ENCODE assay signal across 28 cellular contexts in genomic region chrX:104420907-104421306, GRCh38.
"Had no signal": no experiment of that assay in that cellular context is flagged by ENCODE, and none has a peak within 500 bp of the region (broad histone marks: within the 10 kb centered on the region; RNA-seq: fewer than 3 reads in every experiment).

No MANE protein-coding gene starts in this region.

- H3K36me3 ChIP-seq: adrenal gland, heart left ventricle, left lung, lower lobe of right lung, neural progenitor cell, tibial nerve, WERI-Rb-1 had no signal

- H3K4me2 ChIP-seq: neural progenitor cell had no signal

- H2AFZ ChIP-seq: neural progenitor cell had no signal

- H3K9me3 ChIP-seq: body of pancreas, lower lobe of right lung, tibial nerve had no signal

- H3K9ac ChIP-seq: neural progenitor cell had no signal

- H3K4me1 ChIP-seq: adrenal gland, body of pancreas, heart left ventricle, left lung, lower lobe of right lung, tibial nerve had no signal

- H3K27me3 ChIP-seq: body of pancreas, heart left ventricle, left lung, neural progenitor cell had no signal

- H3K4me3 ChIP-seq: adrenal gland, body of pancreas, dorsolateral prefrontal cortex, heart left ventricle, left lung, lower lobe of right lung, neural progenitor cell, tibial nerve had no signal

- H3K27ac ChIP-seq: adrenal gland, body of pancreas, dorsolateral prefrontal cortex, heart left ventricle, left lung, lower lobe of right lung, neural progenitor cell, tibial nerve, WERI-Rb-1 had no signal

- DNase-seq: activated CD4-positive, alpha-beta memory T cell treated with anti-CD3 and anti-CD28 coated beads for 36 hours; activated CD4-positive, alpha-beta T cell treated with anti-CD3 and anti-CD28 coated beads, Interleukin-2, amount 10 ng/mL, durations not matched to agents 24 days and 14 days; activated CD8-positive, alpha-beta memory T cell treated with anti-CD3 and anti-CD28 coated beads, Interleukin-2, amount 50 U/mL, for 4 hours; activated effector memory CD4-positive, alpha-beta T cell treated with anti-CD3 and anti-CD28 coated beads, Interleukin-2, amount 50 U/mL, for 16 hours; activated naive CD4-positive, alpha-beta T cell treated with anti-CD3 and anti-CD28 coated beads for 36 hours; activated naive CD8-positive, alpha-beta T cell treated with anti-CD3 and anti-CD28 coated beads for 36 hours; activated T-cell treated with anti-CD3 and anti-CD28 coated beads, Interleukin-2, amount 50 U/mL, for 1 hour; adrenal gland; aorta; body of pancreas; dorsolateral prefrontal cortex; effector memory CD4-positive, alpha-beta T cell; foreskin fibroblast; heart left ventricle; kidney glomerular epithelial cell; left lung; lower lobe of right lung; mesenchymal stem cell; natural killer cell; occipital lobe; posterior cingulate gyrus; right cardiac atrium; stimulated activated CD4-positive, alpha-beta T cell treated with anti-CD3 and anti-CD28 coated beads, Interleukin-2, amount 100 ng/mL, for 48 hours; stimulated activated naive CD4-positive, alpha-beta T cell treated with Interleukin-2 at 50 U/mL for 16 hours; T1000; WERI-Rb-1 had no signal
